Comparison of ENCODE assay signal across 33 cellular contexts in the genomic region with DNA sequence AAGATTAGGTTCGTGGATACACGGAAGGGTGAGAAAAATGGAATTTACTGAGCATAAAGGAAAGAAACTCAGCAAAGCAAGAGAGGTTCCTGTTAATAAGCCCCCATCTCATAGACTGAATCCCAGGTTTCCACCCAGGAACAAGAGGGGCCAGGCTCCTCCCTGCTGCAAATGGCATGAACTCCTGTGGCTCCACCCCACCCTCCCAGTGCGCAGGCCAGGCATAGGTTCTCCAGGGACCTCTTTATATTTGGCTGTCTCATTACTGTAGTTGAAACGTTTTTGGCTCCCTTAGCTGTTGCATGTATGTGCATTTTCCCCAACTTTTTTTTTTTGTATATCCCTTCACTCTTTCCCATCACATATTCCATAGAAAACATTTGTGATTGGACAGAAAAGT.
DNase-seq lines count a peak whose midpoint lies in the region; ATAC-seq and TF ChIP-seq lines count a peak whose summit lies in the region.
"Had no signal": no experiment of that assay in that cellular context is flagged by ENCODE, and none has a peak within 500 bp of the region (broad histone marks: within the 10 kb centered on the region; RNA-seq: fewer than 3 reads in every experiment).

No MANE protein-coding gene starts in this region.

- H3K9me3 ChIP-seq in heart right ventricle (no peaks in the 10 kb centered on the region), right cardiac atrium (ENCODE audit: control insufficient read depth, low read length) (no peaks in the 10 kb centered on the region), neural progenitor cell (ENCODE audit: low read depth) (no peaks in the 10 kb centered on the region)
- H3K9me3 ChIP-seq: A549; BE2C; BLaER1; BLaER1 treated with 17β-estradiol and CSF1 and Interleukin-3, amounts not matched to agents 10 nM and 100 nM had no signal

- H3K9me3 Mint-ChIP-seq in neural progenitor cell = peaks cover 2% of the 10 kb centered on the region
- H3K9me3 Mint-ChIP-seq: CD4-positive, alpha-beta T cell; CD8-positive, alpha-beta T cell had no signal

- no peaks in the 10 kb centered on the region for H3K36me3 Mint-ChIP-seq in neural progenitor cell
- H3K36me3 Mint-ChIP-seq: CD14-positive monocyte; CD4-positive, alpha-beta memory T cell; CD4-positive, CD25-positive, alpha-beta regulatory T cell; CD8-positive, alpha-beta memory T cell; CD8-positive, alpha-beta T cell had no signal

- H3K4me2 ChIP-seq in neural progenitor cell = no peak overlapping the region
- H3K4me2 ChIP-seq: A549; BLaER1; BLaER1 treated with 17β-estradiol and CSF1 and Interleukin-3, amounts not matched to agents 10 nM and 100 nM had no signal

- H3K27me3 Mint-ChIP-seq in neural progenitor cell (ENCODE audit: insufficient read depth, low read depth) = peaks cover 14% of the 10 kb centered on the region
- H3K27me3 Mint-ChIP-seq: B cell had no signal

- H3K9ac ChIP-seq in neural progenitor cell = no peak overlapping the region
- H3K9ac ChIP-seq: BLaER1; BLaER1 treated with 17β-estradiol and CSF1 and Interleukin-3, amounts not matched to agents 10 nM and 100 nM had no signal

- TF ChIP-seq CTCF in heart right ventricle (IDR thresholded peaks at IDR 0.05) = no peak
- TF ChIP-seq CTCF in neural progenitor cell (IDR thresholded peaks at IDR 0.05) = no peak

- H3K4me3 ChIP-seq in heart right ventricle (no peak overlapping the region), right cardiac atrium (ENCODE audit: low read length) (no peak overlapping the region), neural progenitor cell (no peak overlapping the region)
- H3K4me3 ChIP-seq: A549; BLaER1; BLaER1 treated with 17β-estradiol and CSF1 and Interleukin-3, amounts not matched to agents 10 nM and 100 nM had no signal

- no peak overlapping the region for H2AFZ ChIP-seq in neural progenitor cell (replicated peaks)

- H3K27ac ChIP-seq in heart right ventricle (no peak overlapping the region), right cardiac atrium (ENCODE audit: low read length) (no peak overlapping the region), neural progenitor cell (no peak overlapping the region)
- H3K27ac ChIP-seq: 22Rv1; A549; BLaER1; BLaER1 treated with 17β-estradiol and CSF1 and Interleukin-3, amounts not matched to agents 10 nM and 100 nM; C4-2B had no signal

- no peaks in the 10 kb centered on the region for H3K36me3 ChIP-seq in heart right ventricle
- no peaks in the 10 kb centered on the region for H3K36me3 ChIP-seq in neural progenitor cell
- H3K36me3 ChIP-seq: BE2C; BLaER1; BLaER1 treated with 17β-estradiol and CSF1 and Interleukin-3, amounts not matched to agents 10 nM and 100 nM had no signal

- DNase-seq in left cardiac atrium = no peak
- no peak for DNase-seq in heart right ventricle
- DNase-seq in right cardiac atrium = peak; percentile 40 to 74 (median 66)
- no peak for DNase-seq in cardiac septum (ENCODE audit: low spot score)
- no peak for DNase-seq in neural progenitor cell (ENCODE audit: low spot score)
- no peak for DNase-seq in NCI-H1436 treated with DMSO at 0.1 percent for 48 hours (lab: John Stamatoyannopoulos, UW)
- DNase-seq: 8988T; ACHN; AML-193; BE2C; C1 segment of cervical spinal cord; Caco-2; Calu3; CD4-positive, alpha-beta memory T cell; CD4-positive, alpha-beta T cell; CD4-positive, CD25-positive, alpha-beta regulatory T cell; CD8-positive, alpha-beta memory T cell; CD8-positive, alpha-beta T cell; COR-L47; DMS 273 treated with DMSO at 0.1 percent for 48 hours; DMS153; DMS53; DMS79; DMS79 treated with DMSO at 0.1 percent for 48 hours; DND-41; EL had no signal

- H3K4me1 ChIP-seq in heart right ventricle (peaks cover 0 to 8% (median 0%) of the 10 kb centered on the region in 9 donors), right cardiac atrium (ENCODE audit: control insufficient read depth, insufficient read depth, low read length) (no peaks in the 10 kb centered on the region), neural progenitor cell (peaks cover 11% of the 10 kb centered on the region)
- H3K4me1 ChIP-seq: A549; BLaER1; BLaER1 treated with 17β-estradiol and CSF1 and Interleukin-3, amounts not matched to agents 10 nM and 100 nM had no signal

- H3K4me1 Mint-ChIP-seq in neural progenitor cell = peaks cover 48% of the 10 kb centered on the region
- H3K4me1 Mint-ChIP-seq: B cell; CD14-positive monocyte; CD4-positive, alpha-beta memory T cell; CD4-positive, CD25-positive, alpha-beta regulatory T cell; CD8-positive, alpha-beta memory T cell had no signal

- 66 to 76% methylated on average over 4 of the region's 4 CpGs for WGBS in heart right ventricle, 2 donors
- WGBS in right cardiac atrium = 63% methylated on average over 4 of the region's 4 CpGs

- no peaks in the 10 kb centered on the region for H4K20me1 ChIP-seq in neural progenitor cell (ENCODE audit: low read depth)
- H4K20me1 ChIP-seq: BLaER1; BLaER1 treated with 17β-estradiol and CSF1 and Interleukin-3, amounts not matched to agents 10 nM and 100 nM had no signal

- no peak overlapping the region for H3K4me3 Mint-ChIP-seq in neural progenitor cell
- H3K4me3 Mint-ChIP-seq: B cell; CD14-positive monocyte; CD4-positive, alpha-beta memory T cell; CD4-positive, alpha-beta T cell; CD4-positive, CD25-positive, alpha-beta regulatory T cell; CD8-positive, alpha-beta T cell had no signal

- H3K27me3 ChIP-seq in heart right ventricle (peaks cover 0 to 4% (median 0%) of the 10 kb centered on the region in 7 donors), right cardiac atrium (ENCODE audit: control insufficient read depth, insufficient read depth) (no peaks in the 10 kb centered on the region), neural progenitor cell (no peaks in the 10 kb centered on the region)
- H3K27me3 ChIP-seq: BE2C; BLaER1; BLaER1 treated with 17β-estradiol and CSF1 and Interleukin-3, amounts not matched to agents 10 nM and 100 nM had no signal

- ATAC-seq in left cardiac atrium (peak; percentile 42 to 71), heart right ventricle (no peak), right cardiac atrium (peak; percentile 48 to 62)
- ATAC-seq: A549; CD8-positive, alpha-beta T cell had no signal

- no peaks in the 10 kb centered on the region for H3F3A ChIP-seq in neural progenitor cell (ENCODE audit: low read depth)

- intact Hi-C loops in left cardiac atrium (cut with DNase I) (no loop called here), heart right ventricle (cut with DNase I) (no loop called here), right cardiac atrium (cut with DNase I) (no loop called here), cardiac septum (cut with DNase I) (no loop called here)

- no peaks in the 10 kb centered on the region for H3K79me2 ChIP-seq in neural progenitor cell (ENCODE audit: low read depth)

- peak overlapping the region; percentile 46 for H3K27ac Mint-ChIP-seq in neural progenitor cell
- H3K27ac Mint-ChIP-seq: B cell; CD14-positive monocyte; CD4-positive, alpha-beta memory T cell; CD4-positive, alpha-beta T cell; CD4-positive, CD25-positive, alpha-beta regulatory T cell; CD8-positive, alpha-beta memory T cell; CD8-positive, alpha-beta T cell had no signal

Comparison
In these comparisons a context has a peak if more than half of its experiments do, and no peak if none do; other contexts are left out.
1. ATAC-seq: peak in left cardiac atrium (2 of 2) and right cardiac atrium (2 of 2); none in heart right ventricle (0 of 8).
2. DNase-seq: peak in right cardiac atrium (3 of 3); none in left cardiac atrium (single experiment), heart right ventricle (0 of 2), cardiac septum (single experiment), neural progenitor cell (single experiment) and NCI-H1436 treated with DMSO at 0.1 percent for 48 hours (single experiment).